Comparison of ENCODE assay signal across 1 cellular context in the genomic region with DNA sequence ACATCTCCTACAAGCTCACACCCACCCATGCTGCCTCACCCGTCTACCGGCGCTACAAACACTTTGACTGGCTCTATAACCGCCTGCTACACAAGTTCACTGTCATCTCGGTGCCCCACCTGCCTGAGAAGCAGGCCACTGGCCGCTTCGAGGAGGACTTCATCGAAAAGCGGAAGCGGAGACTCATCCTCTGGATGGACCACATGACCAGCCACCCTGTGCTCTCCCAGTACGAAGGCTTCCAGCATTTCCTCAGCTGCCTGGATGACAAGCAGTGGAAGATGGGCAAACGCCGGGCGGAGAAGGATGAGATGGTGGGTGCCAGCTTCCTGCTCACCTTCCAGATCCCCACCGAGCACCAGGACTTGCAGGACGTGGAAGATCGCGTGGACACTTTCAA.
TF ChIP-seq lines count a peak whose summit lies in the region.

No MANE protein-coding gene starts in this region.

TF ChIP-seq in HepG2, 621 proteins besides CTCF, POLR2A, EP300 and RAD21:
- TF ChIP-seq ZFAT (CRISPR knock-in tag; conservative IDR thresholded peaks at IDR 0.05) (no peak), ZNF501 (CRISPR knock-in tag; IDR thresholded peaks at IDR 0.05) (0 out of 2 replicates have a peak, but pooled peaks have one; percentile 14), ATF7 (IDR thresholded peaks at IDR 0.05) (no peak), ATF7 (CRISPR knock-in tag; IDR thresholded peaks at IDR 0.05) (no peak), PRPF4 (IDR thresholded peaks at IDR 0.05; ENCODE audit: low read depth, low read length, poor library complexity, severe bottlenecking) (peak; percentile 70), ZBTB38 (CRISPR knock-in tag; IDR thresholded peaks at IDR 0.05) (peak; percentile 99), JUN (CRISPR knock-in tag; IDR thresholded peaks at IDR 0.05) (no peak)
- TF ChIP-seq, protein P1, sequence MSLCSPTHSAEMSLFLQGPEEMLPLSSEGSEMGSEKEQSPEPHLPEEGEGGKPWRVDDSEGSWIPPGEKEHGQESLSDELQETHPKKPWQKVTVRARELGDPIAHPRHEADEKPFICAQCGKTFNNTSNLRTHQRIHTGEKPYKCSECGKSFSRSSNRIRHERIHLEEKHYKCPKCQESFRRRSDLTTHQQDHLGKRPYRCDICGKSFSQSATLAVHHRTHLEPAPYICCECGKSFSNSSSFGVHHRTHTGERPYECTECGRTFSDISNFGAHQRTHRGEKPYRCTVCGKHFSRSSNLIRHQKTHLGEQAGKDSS (CRISPR knock-in tag; IDR thresholded peaks at IDR 0.05; ENCODE audit: borderline replicate concordance, low read depth), result no peak
